In genomic region chr11:12159351-12160099, GRCh38 we compare ENCODE assay signal across 8 cellular contexts. TPM values are rescaled to one million over a fixed set of nuclear protein-coding genes. Genes with fewer than 3 reads are reported as not detected.
DNase-seq lines count a peak whose midpoint lies in the region; ATAC-seq and TF ChIP-seq lines count a peak whose summit lies in the region.

No MANE protein-coding gene starts in this region.

- H2BK120ac ChIP-seq in H9 (ENCODE audit: low read depth, low read length, poor library complexity, severe bottlenecking), result no peak overlapping the region

- H3K4me1 Mint-ChIP-seq in activated T-cell treated with anti-CD3 and anti-CD28 coated beads, Interleukin-2, amount 50 U/mL, for 72 hours (ENCODE audit: low read depth), result peaks cover 85% of the 10 kb centered on the region
- H3K4me1 Mint-ChIP-seq in activated T-cell treated with anti-CD3 and anti-CD28 coated beads, Interleukin-2, amount 50 U/mL, for 4 hours (ENCODE audit: low read depth), result peaks cover 33% of the 10 kb centered on the region
- H3K4me1 Mint-ChIP-seq in MCF 10A (ENCODE audit: insufficient read depth, unreplicated experiment), result peaks cover 30% of the 10 kb centered on the region
- peaks cover 8 to 18% of the 10 kb centered on the region in 2 experiments for H3K4me1 Mint-ChIP-seq in H9

- H3K27ac Mint-ChIP-seq in activated T-cell treated with anti-CD3 and anti-CD28 coated beads, Interleukin-2, amount 50 U/mL, for 72 hours, result peak overlapping the region; percentile 69
- peak overlapping the region; percentile 85 for H3K27ac Mint-ChIP-seq in MCF 10A (ENCODE audit: low read depth, unreplicated experiment)
- no peak overlapping the region for H3K27ac Mint-ChIP-seq in H9

- WGBS in H9 (ENCODE audit: extremely low coverage, insufficient read length, low lambda C conversion rate), result no CpG with 5 or more reads among the region's 9 CpGs

- no peaks in the 10 kb centered on the region for H3K23me2 ChIP-seq in H9 (ENCODE audit: insufficient read length, low read depth, low read length, poor library complexity, severe bottlenecking)

- H4K8ac ChIP-seq in H9 (replicated peaks; ENCODE audit: insufficient read length, low read depth, low read length), result no peak overlapping the region

- H3K4me2 ChIP-seq in H9 (ENCODE audit: insufficient read depth, insufficient read length, low read length), result no peak overlapping the region

- H3K79me2 ChIP-seq in H9 (ENCODE audit: insufficient read depth, low read length), result no peaks in the 10 kb centered on the region

- H3K23ac ChIP-seq in H9 (ENCODE audit: insufficient read length, low read depth, low read length), result no peak overlapping the region

- intact Hi-C loops in MCF 10A (cut with micrococcal nuclease), result loop anchor here (1.0 to 5.0 kb wide), 2 partner anchors 77 to 123 kb away; no protein-coding TSS in a partner anchor
- intact Hi-C loops in lower lobe of right lung (cut with DNase I), result no loop called here
- intact Hi-C loops in uterus (cut with DNase I; ENCODE audit: low total_unique reads), result no loop called here

- H3K4me1 ChIP-seq in lower lobe of right lung (peaks cover 68% of the 10 kb centered on the region), uterus (peaks cover 23 to 26% of the 10 kb centered on the region in 2 donors), H9 (ENCODE audit: insufficient read depth, low read length) (no peaks in the 10 kb centered on the region)

- peak overlapping the region; percentile 69 for H3K27ac ChIP-seq in lower lobe of right lung
- peak overlapping the region; percentile 84 to 88 for H3K27ac ChIP-seq in uterus
- H3K27ac ChIP-seq in H9 (ENCODE audit: insufficient read length, low read depth, low read length), result no peak overlapping the region

- H3K4me3 ChIP-seq in lower lobe of right lung, result no peak overlapping the region
- no peak overlapping the region for H3K4me3 ChIP-seq in uterus

- ATAC-seq in activated T-cell treated with anti-CD3 and anti-CD28 coated beads, Interleukin-2, amount 50 U/mL, for 72 hours (replicated peaks in 1 of 2), result peak; percentile 51 to 56
- ATAC-seq in activated T-cell treated with anti-CD3 and anti-CD28 coated beads, Interleukin-2, amount 50 U/mL, for 4 hours, result no peak
- ATAC-seq in lower lobe of right lung, result peak; percentile 61 to 64

- no peak overlapping the region for H4K5ac ChIP-seq in H9 (ENCODE audit: insufficient read length, low read depth, low read length)

- peaks cover 10 to 27% of the 10 kb centered on the region in 2 donors for H3K36me3 Mint-ChIP-seq in activated T-cell treated with anti-CD3 and anti-CD28 coated beads, Interleukin-2, amount 50 U/mL, for 72 hours (ENCODE audit: insufficient read depth in 2 of 2)
- peaks cover 8% of the 10 kb centered on the region for H3K36me3 Mint-ChIP-seq in activated T-cell treated with anti-CD3 and anti-CD28 coated beads, Interleukin-2, amount 50 U/mL, for 4 hours (ENCODE audit: insufficient read depth)
- H3K36me3 Mint-ChIP-seq in MCF 10A (ENCODE audit: insufficient read depth, unreplicated experiment) (peaks cover 26% of the 10 kb centered on the region), H9 (ENCODE audit: insufficient read depth in 1 of 3, low read depth in 3 of 3) (no peaks in the 10 kb centered on the region; a peak in 1 of 7 replicates)

- no peaks in the 10 kb centered on the region for H3K9me3 ChIP-seq in lower lobe of right lung
- no peaks in the 10 kb centered on the region for H3K9me3 ChIP-seq in uterus
- no peaks in the 10 kb centered on the region for H3K9me3 ChIP-seq in H9 (ENCODE audit: control insufficient read depth, low read depth, low read length)

- H3K4me3 Mint-ChIP-seq in activated T-cell treated with anti-CD3 and anti-CD28 coated beads, Interleukin-2, amount 50 U/mL, for 72 hours, result peak overlapping the region; percentile 35 to 37
- no peak overlapping the region for H3K4me3 Mint-ChIP-seq in activated T-cell treated with anti-CD3 and anti-CD28 coated beads, Interleukin-2, amount 50 U/mL, for 4 hours
- H3K4me3 Mint-ChIP-seq in MCF 10A (ENCODE audit: unreplicated experiment) (no peak overlapping the region), H9 (no peak overlapping the region)

- H2AK5ac ChIP-seq in H9 (ENCODE audit: insufficient read length, low read length), result no peak overlapping the region

- TF ChIP-seq POLR2A in uterus (IDR thresholded peaks at IDR 0.05), result no peak

- H3K14ac ChIP-seq in H9 (ENCODE audit: insufficient read depth, low read length), result no peak overlapping the region

- TF ChIP-seq CTCF in MCF 10A (IDR thresholded peaks at IDR 0.05; ENCODE audit: unreplicated experiment), result no peak
- TF ChIP-seq CTCF in lower lobe of right lung (IDR thresholded peaks at IDR 0.05), result no peak
- no peak for TF ChIP-seq CTCF in uterus (IDR thresholded peaks at IDR 0.05)
- TF ChIP-seq CTCF in H9 (conservative IDR thresholded peaks at IDR 0.05), result no peak

- peaks cover 24% of the 10 kb centered on the region for H3K36me3 ChIP-seq in lower lobe of right lung
- H3K36me3 ChIP-seq in uterus, result no peaks in the 10 kb centered on the region

- H3K9ac ChIP-seq in H9 (ENCODE audit: extremely low read depth, insufficient read length, low read length), result no peak overlapping the region

- no peak overlapping the region for H2AFZ ChIP-seq in H9 (ENCODE audit: low read length)

- CTCF ChIA-PET in MCF 10A (lab: Yijun Ruan, JAX), result interaction anchor here (0.5 to 4.8 kb wide), 17 partner anchors 8 to 236 kb away, joined by 3 to 34 read pairs (median 4); no protein-coding TSS in a partner anchor

- no peak overlapping the region for H2BK12ac ChIP-seq in H9 (ENCODE audit: insufficient read length, low read depth, low read length)

- H4K91ac ChIP-seq in H9 (ENCODE audit: insufficient read length, low read depth, low read length), result no peak overlapping the region

- no peak overlapping the region for H3K4ac ChIP-seq in H9 (ENCODE audit: low read depth, low read length)

- no TSS peak for BruUV-seq in MCF 10A (replicated peaks; lab: Mats Ljungman, UMichigan)

- H3K27me3 ChIP-seq in lower lobe of right lung (ENCODE audit: low read depth) (no peaks in the 10 kb centered on the region), uterus (no peaks in the 10 kb centered on the region), H9 (ENCODE audit: insufficient read depth, low read length) (no peaks in the 10 kb centered on the region)

- H4K20me1 ChIP-seq in H9 (ENCODE audit: control insufficient read depth, insufficient read depth, insufficient read length), result no peaks in the 10 kb centered on the region

- H3K56ac ChIP-seq in H9 (ENCODE audit: insufficient read length, low read depth, low read length), result no peak overlapping the region

- no peak overlapping the region for H3K18ac ChIP-seq in H9 (ENCODE audit: insufficient read length, low read depth, low read length)

- POLR2A ChIA-PET in MCF 10A (lab: Yijun Ruan, JAX), result interaction anchor here (0.5 to 2.9 kb wide), 4 partner anchors 32 to 122 kb away, joined by 3 to 11 read pairs (median 3); no protein-coding TSS in a partner anchor

- H3T11ph ChIP-seq in H9 (ENCODE audit: low read length), result no peak overlapping the region

- H2BK15ac ChIP-seq in H9 (ENCODE audit: low read depth, low read length), result no peak overlapping the region

- no peak for DNase-seq in activated T-cell treated with anti-CD3 and anti-CD28 coated beads, Interleukin-2, amount 50 U/mL, for 72 hours
- DNase-seq in activated T-cell treated with anti-CD3 and anti-CD28 coated beads, Interleukin-2, amount 50 U/mL, for 4 hours, result no peak
- DNase-seq in MCF 10A (ENCODE audit: unreplicated experiment), result peak; percentile 81
- no peak for DNase-seq in lower lobe of right lung
- DNase-seq in uterus, result peak in 1 of 2 donors; percentile 56
- DNase-seq in DMS53 (lab: John Stamatoyannopoulos, UW), result no peak
- DNase-seq in stimulated activated CD4-positive, alpha-beta T cell treated with anti-CD3 and anti-CD28 coated beads, Interleukin-4, amount 100 ng/mL, for 1 hour, result no peak
- DNase-seq in H9, result no peak

- no peak overlapping the region for H2BK20ac ChIP-seq in H9 (ENCODE audit: low read depth, low read length, poor library complexity, severe bottlenecking)

- no peaks in the 10 kb centered on the region for H3K27me3 Mint-ChIP-seq in activated T-cell treated with anti-CD3 and anti-CD28 coated beads, Interleukin-2, amount 50 U/mL, for 72 hours (ENCODE audit: low read depth)
- no peaks in the 10 kb centered on the region for H3K27me3 Mint-ChIP-seq in activated T-cell treated with anti-CD3 and anti-CD28 coated beads, Interleukin-2, amount 50 U/mL, for 4 hours (ENCODE audit: low read depth)
- H3K27me3 Mint-ChIP-seq in MCF 10A (ENCODE audit: insufficient read depth, unreplicated experiment) (no peaks in the 10 kb centered on the region), H9 (ENCODE audit: low read depth) (peaks cover 1% of the 10 kb centered on the region; the same call in 1 of the 2 replicates)

- peaks cover 0 to 2% of the 10 kb centered on the region in 2 donors for H3K9me3 Mint-ChIP-seq in activated T-cell treated with anti-CD3 and anti-CD28 coated beads, Interleukin-2, amount 50 U/mL, for 72 hours
- H3K9me3 Mint-ChIP-seq in activated T-cell treated with anti-CD3 and anti-CD28 coated beads, Interleukin-2, amount 50 U/mL, for 4 hours, result no peaks in the 10 kb centered on the region
- no peaks in the 10 kb centered on the region for H3K9me3 Mint-ChIP-seq in MCF 10A (ENCODE audit: unreplicated experiment)
- no peaks in the 10 kb centered on the region; a peak in 1 of 5 replicates for H3K9me3 Mint-ChIP-seq in H9

- no peak overlapping the region for H2BK5ac ChIP-seq in H9 (ENCODE audit: insufficient read length, low read length)

- H3K79me1 ChIP-seq in H9 (ENCODE audit: insufficient read depth, low read depth, low read length, poor library complexity, severe bottlenecking), result no peaks in the 10 kb centered on the region

RNA-seq across cellular contexts. Expression of gene MICAL2, which starts 49.1 kb away (rescaled TPM):
- 100 to 1,000 TPM; 227 to 322 TPM for total RNA-seq in activated T-cell treated with anti-CD3 and anti-CD28 coated beads, Interleukin-2, amount 50 U/mL, for 72 hours
- total RNA-seq in activated T-cell treated with anti-CD3 and anti-CD28 coated beads, Interleukin-2, amount 50 U/mL, for 4 hours, result 100 to 1,000 TPM in 1 of 3 donors, 10 to 100 TPM in 2; 70.3 to 118 (median 71.4) TPM
- total RNA-seq in MCF 10A (2022), result 151 and 154 TPM in 2 replicates
- 127 TPM for total RNA-seq in lower lobe of right lung
- total RNA-seq in uterus, result 100 to 1,000 TPM in 1 of 4 donors, 10 to 100 TPM in 3; 29.6 to 139 (median 53.1) TPM
- 4.7 and 6.0 TPM in 2 replicates for total RNA-seq in H9 (2021)

Comparison
In these comparisons a context has a peak if more than half of its experiments do, and no peak if none do; other contexts are left out.
1. ATAC-seq: peak in activated T-cell treated with anti-CD3 and anti-CD28 coated beads, Interleukin-2, amount 50 U/mL, for 72 hours (2 of 2) and lower lobe of right lung (2 of 2); none in activated T-cell treated with anti-CD3 and anti-CD28 coated beads, Interleukin-2, amount 50 U/mL, for 4 hours (0 of 2).
2. H3K4me3 Mint-ChIP-seq: peak in activated T-cell treated with anti-CD3 and anti-CD28 coated beads, Interleukin-2, amount 50 U/mL, for 72 hours (2 of 2); none in activated T-cell treated with anti-CD3 and anti-CD28 coated beads, Interleukin-2, amount 50 U/mL, for 4 hours (single experiment), MCF 10A (single experiment) and H9 (0 of 2).
3. H3K27ac Mint-ChIP-seq: peak in activated T-cell treated with anti-CD3 and anti-CD28 coated beads, Interleukin-2, amount 50 U/mL, for 72 hours (single experiment) and MCF 10A (single experiment); none in H9 (0 of 3).